Comparison of ENCODE assay signal across 8 cellular contexts in the genomic region with DNA sequence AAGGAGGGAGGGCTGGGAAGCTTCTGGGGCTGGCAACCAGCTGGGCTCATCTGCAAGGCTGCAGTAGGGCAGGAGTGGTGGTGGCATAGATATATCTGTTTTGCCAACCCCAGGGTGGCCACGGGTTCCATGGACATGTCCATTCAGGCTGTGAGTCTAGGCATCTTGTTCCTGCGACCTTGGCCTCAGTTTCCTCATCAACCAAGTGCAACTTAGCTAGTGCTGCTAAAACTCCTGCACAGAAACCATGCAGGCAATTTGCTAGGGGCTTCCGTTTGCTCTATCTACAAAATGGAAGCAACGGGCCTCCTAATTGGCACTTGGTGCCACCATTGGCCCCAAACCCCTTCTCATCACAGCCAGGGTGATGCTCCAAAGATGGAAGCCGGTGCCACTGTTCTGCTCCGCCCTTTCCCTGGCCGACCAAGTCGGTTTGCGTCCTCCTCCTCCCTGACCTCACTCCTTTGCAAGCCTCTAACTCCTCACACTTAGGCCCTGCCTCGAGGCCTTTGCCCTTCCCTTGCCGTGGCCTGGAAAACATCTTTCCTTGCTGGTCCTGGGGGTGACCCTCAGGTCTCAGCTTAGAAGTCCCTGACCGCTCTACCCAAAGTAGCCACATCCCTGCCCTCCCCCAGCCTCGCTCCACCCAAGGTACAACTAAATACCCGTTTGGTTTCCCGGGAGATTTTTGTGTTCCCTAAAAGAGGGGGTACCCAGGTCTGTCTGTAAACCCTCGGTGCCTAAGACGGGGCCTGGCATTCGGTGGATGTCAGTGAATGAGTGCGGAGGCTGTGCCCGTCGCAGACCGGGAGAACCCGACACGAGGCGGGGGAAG.
DNase-seq lines count a peak whose midpoint lies in the region; TF ChIP-seq lines count a peak whose summit lies in the region.

No MANE protein-coding gene starts in this region.

- peak overlapping the region; percentile 80 to 99 (median 94) for H3K4me3 ChIP-seq in BLaER1 treated with 17β-estradiol and CSF1 and Interleukin-3, amounts not matched to agents 10 nM and 100 nM
- H3K4me3 ChIP-seq in NT2/D1 (ENCODE audit: insufficient read length, low read depth) = peak overlapping the region; percentile 97
- peak overlapping the region; percentile 77 for H3K4me3 ChIP-seq in effector memory CD4-positive, alpha-beta T cell (ENCODE audit: insufficient read depth, low read depth, low read length, poor library complexity, severe bottlenecking)

- H3K27me3 ChIP-seq in BLaER1 treated with 17β-estradiol and CSF1 and Interleukin-3, amounts not matched to agents 10 nM and 100 nM = no peaks in the 10 kb centered on the region
- H3K27me3 ChIP-seq in NT2/D1 (ENCODE audit: insufficient read depth, insufficient read length) = no peaks in the 10 kb centered on the region
- no peaks in the 10 kb centered on the region for H3K27me3 ChIP-seq in effector memory CD4-positive, alpha-beta T cell (replicated peaks; ENCODE audit: control insufficient read depth, insufficient read depth, low read length, poor library complexity, severe bottlenecking)

- H3K9me3 Mint-ChIP-seq in nephron progenitor cell = no peaks in the 10 kb centered on the region

- H3K4me3 Mint-ChIP-seq in nephron progenitor cell = peak overlapping the region; percentile 83

- H3K27me3 Mint-ChIP-seq in nephron progenitor cell (ENCODE audit: low read depth, poor library complexity) = peaks cover 7% of the 10 kb centered on the region

- H3K4me1 Mint-ChIP-seq in nephron progenitor cell = peaks cover 76% of the 10 kb centered on the region

- H3K4me2 ChIP-seq in BLaER1 treated with 17β-estradiol and CSF1 and Interleukin-3, amounts not matched to agents 10 nM and 100 nM = peak overlapping the region; percentile 96 to 100 (median 99)

- no peaks in the 10 kb centered on the region for H3K9me3 ChIP-seq in BLaER1 treated with 17β-estradiol and CSF1 and Interleukin-3, amounts not matched to agents 10 nM and 100 nM (replicated peaks in 1 of 11)
- no peaks in the 10 kb centered on the region for H3K9me3 ChIP-seq in NT2/D1 (ENCODE audit: insufficient read depth, low read length)
- H3K9me3 ChIP-seq in effector memory CD4-positive, alpha-beta T cell (ENCODE audit: control insufficient read depth, low read length) = no peaks in the 10 kb centered on the region

- peak overlapping the region; percentile 96 to 100 (median 99) for H3K27ac ChIP-seq in BLaER1 treated with 17β-estradiol and CSF1 and Interleukin-3, amounts not matched to agents 10 nM and 100 nM
- H3K27ac ChIP-seq in effector memory CD4-positive, alpha-beta T cell (ENCODE audit: insufficient read depth, low read length, poor library complexity, severe bottlenecking) = peak overlapping the region; percentile 96

- H3K9ac ChIP-seq in BLaER1 treated with 17β-estradiol and CSF1 and Interleukin-3, amounts not matched to agents 10 nM and 100 nM = peak overlapping the region; percentile 99 to 100 (median 100)
- peak overlapping the region; percentile 100 for H3K9ac ChIP-seq in NT2/D1 (ENCODE audit: insufficient read length, low read depth)

- H3K36me3 Mint-ChIP-seq in nephron progenitor cell (ENCODE audit: low read depth) = peaks cover 12% of the 10 kb centered on the region

- H3K27ac Mint-ChIP-seq in nephron progenitor cell = peak overlapping the region; percentile 66

- DNase-seq in NT2/D1 (ENCODE audit: low read depth, low spot score) (no peak), nephron progenitor cell (no peak), activated gamma-delta T cell treated with Interleukin-2 at 50 U/mL for 16 hours (no peak), SW480 (ENCODE audit: low spot score) (no peak), NCI-H748 treated with DMSO at 0.1 percent for 48 hours (lab: John Stamatoyannopoulos, UW) (no peak), NCI-H1417 (lab: John Stamatoyannopoulos, UW) (no peak)
- no peak for DNase-seq in effector memory CD4-positive, alpha-beta T cell

- no peak for TF ChIP-seq CTCF in nephron progenitor cell (IDR thresholded peaks at IDR 0.05)

- peaks cover 19 to 43% (median 28%) of the 10 kb centered on the region in 11 experiments for H3K36me3 ChIP-seq in BLaER1 treated with 17β-estradiol and CSF1 and Interleukin-3, amounts not matched to agents 10 nM and 100 nM
- peaks cover 23% of the 10 kb centered on the region for H3K36me3 ChIP-seq in NT2/D1 (ENCODE audit: insufficient read depth, insufficient read length, low read length)
- H3K36me3 ChIP-seq in effector memory CD4-positive, alpha-beta T cell (ENCODE audit: control insufficient read depth, insufficient read depth, low read length) = no peaks in the 10 kb centered on the region

- peaks cover 38 to 53% (median 51%) of the 10 kb centered on the region in 11 experiments for H4K20me1 ChIP-seq in BLaER1 treated with 17β-estradiol and CSF1 and Interleukin-3, amounts not matched to agents 10 nM and 100 nM

- peaks cover 79 to 92% (median 90%) of the 10 kb centered on the region in 10 experiments for H3K4me1 ChIP-seq in BLaER1 treated with 17β-estradiol and CSF1 and Interleukin-3, amounts not matched to agents 10 nM and 100 nM
- peaks cover 7% of the 10 kb centered on the region for H3K4me1 ChIP-seq in NT2/D1 (ENCODE audit: insufficient read depth, insufficient read length)
- H3K4me1 ChIP-seq in effector memory CD4-positive, alpha-beta T cell (ENCODE audit: control insufficient read depth, insufficient read depth, low read length, poor library complexity, severe bottlenecking) = peaks cover 28% of the 10 kb centered on the region
